ENCODE assay signal across 8 cellular contexts in genomic region chr2:86336350-86337234, GRCh38. TPM values are rescaled to one million over a fixed set of nuclear protein-coding genes. Genes with fewer than 3 reads are reported as not detected.
DNase-seq lines count a peak whose midpoint lies in the region; ATAC-seq and TF ChIP-seq lines count a peak whose summit lies in the region.

No MANE protein-coding gene starts in this region.

- peak overlapping the region; percentile 94 for H3K4me2 ChIP-seq in BLaER1

- no peak overlapping the region for H3K27ac ChIP-seq in BLaER1
- no peak overlapping the region for H3K27ac ChIP-seq in HUES48 (ENCODE audit: low read depth, low read length)
- no peak overlapping the region for H3K27ac ChIP-seq in vagina

- peaks cover 26% of the 10 kb centered on the region for H3K9me3 ChIP-seq in BLaER1
- no peaks in the 10 kb centered on the region for H3K9me3 ChIP-seq in HUES48 (ENCODE audit: control insufficient read depth, insufficient read depth, low read length)
- H3K9me3 ChIP-seq in mucosa of stomach (ENCODE audit: control insufficient read depth, low read length): no peaks in the 10 kb centered on the region
- no peaks in the 10 kb centered on the region for H3K9me3 ChIP-seq in vagina

- H3K27me3 ChIP-seq in BLaER1: peaks cover 68% of the 10 kb centered on the region
- H3K27me3 ChIP-seq in HUES48 (ENCODE audit: control insufficient read depth, insufficient read depth, low read length): peaks cover 73% of the 10 kb centered on the region
- peaks cover 43% of the 10 kb centered on the region for H3K27me3 ChIP-seq in mucosa of stomach (ENCODE audit: control insufficient read depth, insufficient read depth, low read length)
- no peaks in the 10 kb centered on the region for H3K27me3 ChIP-seq in vagina

- ATAC-seq in HG03565 (IDR thresholded peaks at IDR 0.05; ENCODE audit: unreplicated experiment) (no peak), GM18867 (IDR thresholded peaks at IDR 0.05; ENCODE audit: unreplicated experiment) (no peak)

- no peak for TF ChIP-seq POLR2A in vagina (IDR thresholded peaks at IDR 0.05)

- peaks cover 21% of the 10 kb centered on the region; the same call in 1 of the 2 replicates for H4K20me1 ChIP-seq in BLaER1

- H3K4me3 ChIP-seq in BLaER1 (peak overlapping the region; percentile 68), HUES48 (ENCODE audit: low read depth, low read length) (peak overlapping the region; percentile 64), mucosa of stomach (ENCODE audit: low read length) (peak overlapping the region; percentile 41), vagina (peak overlapping the region; percentile 48 to 71)

- peaks cover 37% of the 10 kb centered on the region for H3K4me1 ChIP-seq in BLaER1
- H3K4me1 ChIP-seq in HUES48 (ENCODE audit: control insufficient read depth, insufficient read depth, low read length): peaks cover 7% of the 10 kb centered on the region; the same call in 1 of the 2 replicates
- peaks cover 18% of the 10 kb centered on the region for H3K4me1 ChIP-seq in mucosa of stomach (ENCODE audit: control insufficient read depth, insufficient read depth, low read length)
- peaks cover 13% of the 10 kb centered on the region for H3K4me1 ChIP-seq in vagina

- no peak for TF ChIP-seq CTCF in vagina (IDR thresholded peaks at IDR 0.05)

- intact Hi-C loops in vagina (cut with DNase I): no loop called here

- H3K36me3 ChIP-seq in BLaER1 (no peaks in the 10 kb centered on the region), HUES48 (ENCODE audit: control insufficient read depth, insufficient read depth, low read length) (no peaks in the 10 kb centered on the region), mucosa of stomach (ENCODE audit: control insufficient read depth, insufficient read depth, low read length) (no peaks in the 10 kb centered on the region), vagina (no peaks in the 10 kb centered on the region)

- H3K9ac ChIP-seq in BLaER1 (no peak overlapping the region; the same call in 1 of the 2 replicates), HUES48 (ENCODE audit: low read depth, low read length) (no peak overlapping the region), mucosa of stomach (ENCODE audit: low read length) (no peak overlapping the region)

- DNase-seq in cerebellar cortex (ENCODE audit: low spot score) (peak; percentile 20), vagina (ENCODE audit: extremely low spot score in 2 of 2) (peak in 1 of 2 donors; percentile 49), midbrain (lab: John Stamatoyannopoulos, UW) (no peak)

RNA-seq across cellular contexts. Expression of gene REEP1, which starts 0.8 kb away (rescaled TPM):
- total RNA-seq in vagina: 13.5 TPM
